ENCODE assay signal across 8 cellular contexts in the genomic region with DNA sequence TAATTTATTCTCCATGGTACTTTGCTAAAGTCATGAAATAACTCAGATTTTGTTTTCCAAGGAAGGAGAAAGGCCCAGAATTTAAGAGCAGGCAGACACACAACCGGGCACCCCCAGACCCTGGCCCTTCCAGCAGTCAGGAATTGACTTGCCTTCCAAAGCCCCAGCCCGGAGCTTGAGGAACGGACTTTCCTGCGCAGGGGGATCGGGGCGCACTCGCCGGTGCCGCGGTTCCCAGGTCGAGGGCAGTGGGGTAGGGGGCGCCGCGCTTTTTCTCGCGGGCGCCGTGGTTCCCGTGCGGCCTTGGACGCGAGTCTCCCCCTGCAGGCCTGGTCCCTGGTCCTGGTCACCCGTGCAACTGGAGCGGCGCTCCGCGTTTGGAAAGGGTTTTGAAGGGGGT. TPM values are rescaled to one million over a fixed set of nuclear protein-coding genes. Genes with fewer than 3 reads are reported as not detected.
DNase-seq lines count a peak whose midpoint lies in the region; ATAC-seq and TF ChIP-seq lines count a peak whose summit lies in the region.

No MANE protein-coding gene starts in this region.

- peaks cover 35% of the 10 kb centered on the region for H3K4me1 Mint-ChIP-seq in WTC11

- POLR2A ChIA-PET in WTC11 (lab: Charles Lee) = no interaction called here

- intact Hi-C loops in psoas muscle (cut with DNase I) = no loop called here

- H3K27ac ChIP-seq in psoas muscle = peak overlapping the region; percentile 55

- peaks cover 5% of the 10 kb centered on the region for H3K36me3 Mint-ChIP-seq in WTC11

- no peaks in the 10 kb centered on the region; the same call in 1 of the 2 replicates for H3K27me3 Mint-ChIP-seq in WTC11 (ENCODE audit: low read depth)

- H3K9me3 Mint-ChIP-seq in WTC11 = no peaks in the 10 kb centered on the region

- DNase-seq in activated effector memory CD4-positive, alpha-beta T cell treated with anti-CD3 and anti-CD28 coated beads, Interleukin-2, amount 50 U/mL, for 16 hours = peak; percentile 67
- DNase-seq in activated effector memory CD4-positive, alpha-beta T cell treated with Interleukin-2 at 50 U/mL for 16 hours = no peak
- peak; percentile 66 for DNase-seq in WTC11 (ENCODE audit: low spot score)
- DNase-seq in foreskin fibroblast = peak in 1 of 2 donors; percentile 50
- peak in 1 of 2 donors; percentile 34 for DNase-seq in psoas muscle
- no peak for DNase-seq in GM03348 (ENCODE audit: low spot score)

- H3K4me3 ChIP-seq in foreskin fibroblast (ENCODE audit: low read depth in 1 of 2, low read length in 2 of 2) (peak overlapping the region; percentile 75 to 78), psoas muscle (peak overlapping the region; percentile 84)

- no peaks in the 10 kb centered on the region for H3K36me3 ChIP-seq in psoas muscle (ENCODE audit: insufficient read depth in 1 of 2, low read depth in 1 of 2)

- TF ChIP-seq CTCF in WTC11 (IDR thresholded peaks at IDR 0.05) (no peak), foreskin fibroblast (IDR thresholded peaks at IDR 0.05; ENCODE audit: low read depth, low read length) (peak; percentile 20), psoas muscle (IDR thresholded peaks at IDR 0.05) (no peak)

- H3K27ac Mint-ChIP-seq in WTC11 = peak overlapping the region; percentile 85

- WGBS in psoas muscle, 3 donors = 42 to 52% (median 46%) methylated on average over 27 of the region's 27 CpGs

- no peaks in the 10 kb centered on the region for H3K9me3 ChIP-seq in psoas muscle

- CTCF ChIA-PET in WTC11 (lab: Charles Lee) = interaction anchor here (0.8 to 1.6 kb wide), 2 partner anchors 18 to 21 kb away, joined by 3 to 14 read pairs; no protein-coding TSS in a partner anchor

- ATAC-seq in WTC11 (peak; percentile 59), psoas muscle (peak in 1 of 4 donors; percentile 7), GM18511 (IDR thresholded peaks at IDR 0.05; ENCODE audit: unreplicated experiment) (no peak), HG03521 (IDR thresholded peaks at IDR 0.05; ENCODE audit: unreplicated experiment) (no peak)

- peak overlapping the region; percentile 84 for H3K4me3 Mint-ChIP-seq in WTC11

- peaks cover 21% of the 10 kb centered on the region for H3K4me1 ChIP-seq in psoas muscle

- H3K27me3 ChIP-seq in psoas muscle (ENCODE audit: insufficient read depth in 3 of 3, low read length in 2 of 3) = no peaks in the 10 kb centered on the region

TF ChIP-seq in WTC11, 78 proteins besides CTCF, POLR2A, EP300 and RAD21:
- TF ChIP-seq, protein P1, sequence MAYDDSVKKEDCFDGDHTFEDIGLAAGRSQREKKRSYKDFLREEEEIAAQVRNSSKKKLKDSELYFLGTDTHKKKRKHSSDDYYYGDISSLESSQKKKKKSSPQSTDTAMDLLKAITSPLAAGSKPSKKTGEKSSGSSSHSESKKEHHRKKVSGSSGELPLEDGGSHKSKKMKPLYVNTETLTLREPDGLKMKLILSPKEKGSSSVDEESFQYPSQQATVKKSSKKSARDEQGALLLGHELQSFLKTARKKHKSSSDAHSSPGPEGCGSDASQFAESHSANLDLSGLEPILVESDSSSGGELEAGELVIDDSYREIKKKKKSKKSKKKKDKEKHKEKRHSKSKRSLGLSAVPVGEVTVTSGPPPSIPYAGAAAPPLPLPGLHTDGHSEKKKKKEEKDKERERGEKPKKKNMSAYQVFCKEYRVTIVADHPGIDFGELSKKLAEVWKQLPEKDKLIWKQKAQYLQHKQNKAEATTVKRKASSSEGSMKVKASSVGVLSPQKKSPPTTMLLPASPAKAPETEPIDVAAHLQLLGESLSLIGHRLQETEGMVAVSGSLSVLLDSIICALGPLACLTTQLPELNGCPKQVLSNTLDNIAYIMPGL (CRISPR knock-in tag; IDR thresholded peaks at IDR 0.05) = 0 out of 2 replicates have a peak, but pooled peaks have one; percentile 40
- TF ChIP-seq GABPB1 (CRISPR knock-in tag; IDR thresholded peaks at IDR 0.05) = no peak
TF ChIP-seq in WTC11: peak in this region for 1.

RNA-seq across cellular contexts. Expression of a gene that starts 1.2 kb away (rescaled TPM):
- 19.9 to 23.4 TPM (median 20.6 TPM) in 3 replicates for total RNA-seq in WTC11 (2021)
- total RNA-seq in psoas muscle = 1 to 10 TPM; 7.5 to 9.4 (median 7.9) TPM
- 1 to 10 TPM in 2 of 3 donors, under 1 TPM in 1; 0.76 to 2.8 (median 1.5) TPM for polyA plus RNA-seq in psoas muscle

Comparison
In these comparisons a context has a peak if more than half of its experiments do, and no peak if none do; other contexts are left out.
1. DNase-seq: peak in activated effector memory CD4-positive, alpha-beta T cell treated with anti-CD3 and anti-CD28 coated beads, Interleukin-2, amount 50 U/mL, for 16 hours (single experiment) and WTC11 (single experiment); none in activated effector memory CD4-positive, alpha-beta T cell treated with Interleukin-2 at 50 U/mL for 16 hours (single experiment) and GM03348 (single experiment).